1 cellular context compared by ENCODE assay signal in the genomic region with DNA sequence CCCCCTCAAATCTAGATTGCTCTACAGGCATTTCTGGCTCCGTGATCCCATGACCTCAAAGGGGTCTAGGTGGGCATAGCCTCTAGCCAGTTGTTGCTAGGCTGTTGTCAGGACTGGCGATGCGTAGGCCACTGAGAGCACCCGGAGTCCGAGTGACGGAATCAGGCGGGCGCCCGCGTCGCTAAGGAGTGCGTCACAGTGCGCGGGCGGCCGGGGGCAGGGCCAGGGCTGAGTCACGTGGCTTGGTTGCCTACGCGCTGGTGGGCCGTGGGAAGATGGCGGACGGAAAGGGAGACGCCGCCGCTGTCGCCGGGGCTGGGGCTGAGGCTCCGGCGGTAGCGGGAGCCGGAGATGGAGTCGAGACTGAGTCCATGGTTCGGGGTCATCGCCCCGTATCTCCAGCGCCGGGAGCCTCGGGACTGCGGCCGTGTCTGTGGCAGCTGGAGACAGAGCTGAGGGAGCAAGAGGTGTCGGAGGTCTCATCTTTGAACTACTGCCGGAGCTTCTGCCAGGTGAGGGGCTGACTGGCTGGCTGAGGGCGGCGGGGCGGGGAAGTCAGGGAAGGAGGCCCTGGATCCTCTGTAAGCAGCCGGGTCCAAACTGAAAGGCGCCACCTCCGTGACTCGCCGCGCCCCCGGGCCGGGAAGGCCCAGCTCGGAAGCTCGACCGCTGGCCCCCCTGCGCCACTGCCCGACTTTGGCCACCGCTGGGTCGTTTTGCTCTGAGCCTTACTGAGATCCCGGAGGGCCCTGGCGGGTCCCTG.
TF ChIP-seq lines count a peak whose summit lies in the region.

A gene with protein sequence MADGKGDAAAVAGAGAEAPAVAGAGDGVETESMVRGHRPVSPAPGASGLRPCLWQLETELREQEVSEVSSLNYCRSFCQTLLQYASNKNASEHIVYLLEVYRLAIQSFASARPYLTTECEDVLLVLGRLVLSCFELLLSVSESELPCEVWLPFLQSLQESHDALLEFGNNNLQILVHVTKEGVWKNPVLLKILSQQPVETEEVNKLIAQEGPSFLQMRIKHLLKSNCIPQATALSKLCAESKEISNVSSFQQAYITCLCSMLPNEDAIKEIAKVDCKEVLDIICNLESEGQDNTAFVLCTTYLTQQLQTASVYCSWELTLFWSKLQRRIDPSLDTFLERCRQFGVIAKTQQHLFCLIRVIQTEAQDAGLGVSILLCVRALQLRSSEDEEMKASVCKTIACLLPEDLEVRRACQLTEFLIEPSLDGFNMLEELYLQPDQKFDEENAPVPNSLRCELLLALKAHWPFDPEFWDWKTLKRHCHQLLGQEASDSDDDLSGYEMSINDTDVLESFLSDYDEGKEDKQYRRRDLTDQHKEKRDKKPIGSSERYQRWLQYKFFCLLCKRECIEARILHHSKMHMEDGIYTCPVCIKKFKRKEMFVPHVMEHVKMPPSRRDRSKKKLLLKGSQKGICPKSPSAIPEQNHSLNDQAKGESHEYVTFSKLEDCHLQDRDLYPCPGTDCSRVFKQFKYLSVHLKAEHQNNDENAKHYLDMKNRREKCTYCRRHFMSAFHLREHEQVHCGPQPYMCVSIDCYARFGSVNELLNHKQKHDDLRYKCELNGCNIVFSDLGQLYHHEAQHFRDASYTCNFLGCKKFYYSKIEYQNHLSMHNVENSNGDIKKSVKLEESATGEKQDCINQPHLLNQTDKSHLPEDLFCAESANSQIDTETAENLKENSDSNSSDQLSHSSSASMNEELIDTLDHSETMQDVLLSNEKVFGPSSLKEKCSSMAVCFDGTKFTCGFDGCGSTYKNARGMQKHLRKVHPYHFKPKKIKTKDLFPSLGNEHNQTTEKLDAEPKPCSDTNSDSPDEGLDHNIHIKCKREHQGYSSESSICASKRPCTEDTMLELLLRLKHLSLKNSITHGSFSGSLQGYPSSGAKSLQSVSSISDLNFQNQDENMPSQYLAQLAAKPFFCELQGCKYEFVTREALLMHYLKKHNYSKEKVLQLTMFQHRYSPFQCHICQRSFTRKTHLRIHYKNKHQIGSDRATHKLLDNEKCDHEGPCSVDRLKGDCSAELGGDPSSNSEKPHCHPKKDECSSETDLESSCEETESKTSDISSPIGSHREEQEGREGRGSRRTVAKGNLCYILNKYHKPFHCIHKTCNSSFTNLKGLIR (N-terminal part only) (plus strand): TSS at position 263 of the 763 bp plus-strand sequence. CDS start 13 bp downstream, at position 276.

TF ChIP-seq in HepG2, 621 proteins besides CTCF, POLR2A, EP300 and RAD21 (continued from another document and continues in another):
- TF ChIP-seq, protein P1, sequence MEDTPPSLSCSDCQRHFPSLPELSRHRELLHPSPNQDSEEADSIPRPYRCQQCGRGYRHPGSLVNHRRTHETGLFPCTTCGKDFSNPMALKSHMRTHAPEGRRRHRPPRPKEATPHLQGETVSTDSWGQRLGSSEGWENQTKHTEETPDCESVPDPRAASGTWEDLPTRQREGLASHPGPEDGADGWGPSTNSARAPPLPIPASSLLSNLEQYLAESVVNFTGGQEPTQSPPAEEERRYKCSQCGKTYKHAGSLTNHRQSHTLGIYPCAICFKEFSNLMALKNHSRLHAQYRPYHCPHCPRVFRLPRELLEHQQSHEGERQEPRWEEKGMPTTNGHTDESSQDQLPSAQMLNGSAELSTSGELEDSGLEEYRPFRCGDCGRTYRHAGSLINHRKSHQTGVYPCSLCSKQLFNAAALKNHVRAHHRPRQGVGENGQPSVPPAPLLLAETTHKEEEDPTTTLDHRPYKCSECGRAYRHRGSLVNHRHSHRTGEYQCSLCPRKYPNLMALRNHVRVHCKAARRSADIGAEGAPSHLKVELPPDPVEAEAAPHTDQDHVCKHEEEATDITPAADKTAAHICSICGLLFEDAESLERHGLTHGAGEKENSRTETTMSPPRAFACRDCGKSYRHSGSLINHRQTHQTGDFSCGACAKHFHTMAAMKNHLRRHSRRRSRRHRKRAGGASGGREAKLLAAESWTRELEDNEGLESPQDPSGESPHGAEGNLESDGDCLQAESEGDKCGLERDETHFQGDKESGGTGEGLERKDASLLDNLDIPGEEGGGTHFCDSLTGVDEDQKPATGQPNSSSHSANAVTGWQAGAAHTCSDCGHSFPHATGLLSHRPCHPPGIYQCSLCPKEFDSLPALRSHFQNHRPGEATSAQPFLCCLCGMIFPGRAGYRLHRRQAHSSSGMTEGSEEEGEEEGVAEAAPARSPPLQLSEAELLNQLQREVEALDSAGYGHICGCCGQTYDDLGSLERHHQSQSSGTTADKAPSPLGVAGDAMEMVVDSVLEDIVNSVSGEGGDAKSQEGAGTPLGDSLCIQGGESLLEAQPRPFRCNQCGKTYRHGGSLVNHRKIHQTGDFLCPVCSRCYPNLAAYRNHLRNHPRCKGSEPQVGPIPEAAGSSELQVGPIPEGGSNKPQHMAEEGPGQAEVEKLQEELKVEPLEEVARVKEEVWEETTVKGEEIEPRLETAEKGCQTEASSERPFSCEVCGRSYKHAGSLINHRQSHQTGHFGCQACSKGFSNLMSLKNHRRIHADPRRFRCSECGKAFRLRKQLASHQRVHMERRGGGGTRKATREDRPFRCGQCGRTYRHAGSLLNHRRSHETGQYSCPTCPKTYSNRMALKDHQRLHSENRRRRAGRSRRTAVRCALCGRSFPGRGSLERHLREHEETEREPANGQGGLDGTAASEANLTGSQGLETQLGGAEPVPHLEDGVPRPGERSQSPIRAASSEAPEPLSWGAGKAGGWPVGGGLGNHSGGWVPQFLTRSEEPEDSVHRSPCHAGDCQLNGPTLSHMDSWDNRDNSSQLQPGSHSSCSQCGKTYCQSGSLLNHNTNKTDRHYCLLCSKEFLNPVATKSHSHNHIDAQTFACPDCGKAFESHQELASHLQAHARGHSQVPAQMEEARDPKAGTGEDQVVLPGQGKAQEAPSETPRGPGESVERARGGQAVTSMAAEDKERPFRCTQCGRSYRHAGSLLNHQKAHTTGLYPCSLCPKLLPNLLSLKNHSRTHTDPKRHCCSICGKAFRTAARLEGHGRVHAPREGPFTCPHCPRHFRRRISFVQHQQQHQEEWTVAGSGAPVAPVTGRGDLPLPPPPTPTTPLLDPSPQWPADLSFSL (CRISPR knock-in tag; IDR thresholded peaks at IDR 0.05), result no peak
- TF ChIP-seq, protein P2, sequence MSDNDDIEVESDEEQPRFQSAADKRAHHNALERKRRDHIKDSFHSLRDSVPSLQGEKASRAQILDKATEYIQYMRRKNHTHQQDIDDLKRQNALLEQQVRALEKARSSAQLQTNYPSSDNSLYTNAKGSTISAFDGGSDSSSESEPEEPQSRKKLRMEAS (IDR thresholded peaks at IDR 0.05), result peak; percentile 88
- no peak for TF ChIP-seq PCBP1 (IDR thresholded peaks at IDR 0.05; ENCODE audit: borderline replicate concordance, low read depth, low read length)
- no peak for TF ChIP-seq FOXM1 (CRISPR knock-in tag; IDR thresholded peaks at IDR 0.05)
- no peak for TF ChIP-seq DR1 (CRISPR knock-in tag; IDR thresholded peaks at IDR 0.05)
- TF ChIP-seq WIZ (CRISPR knock-in tag; IDR thresholded peaks at IDR 0.05), result no peak
- no peak for TF ChIP-seq RARG (CRISPR knock-in tag; IDR thresholded peaks at IDR 0.05; ENCODE audit: low read depth)
- peak; percentile 60; the same call in 1 of the 2 replicates for TF ChIP-seq CBX5 (CRISPR knock-in tag; IDR thresholded peaks at IDR 0.05; ENCODE audit: borderline replicate concordance)
- no peak for TF ChIP-seq NBN (conservative IDR thresholded peaks at IDR 0.05)
- TF ChIP-seq ZNF570 (CRISPR knock-in tag; IDR thresholded peaks at IDR 0.05; ENCODE audit: borderline replicate concordance), result no peak
- no peak for TF ChIP-seq SMAD9 (CRISPR knock-in tag; IDR thresholded peaks at IDR 0.05)
- TF ChIP-seq, protein P3, sequence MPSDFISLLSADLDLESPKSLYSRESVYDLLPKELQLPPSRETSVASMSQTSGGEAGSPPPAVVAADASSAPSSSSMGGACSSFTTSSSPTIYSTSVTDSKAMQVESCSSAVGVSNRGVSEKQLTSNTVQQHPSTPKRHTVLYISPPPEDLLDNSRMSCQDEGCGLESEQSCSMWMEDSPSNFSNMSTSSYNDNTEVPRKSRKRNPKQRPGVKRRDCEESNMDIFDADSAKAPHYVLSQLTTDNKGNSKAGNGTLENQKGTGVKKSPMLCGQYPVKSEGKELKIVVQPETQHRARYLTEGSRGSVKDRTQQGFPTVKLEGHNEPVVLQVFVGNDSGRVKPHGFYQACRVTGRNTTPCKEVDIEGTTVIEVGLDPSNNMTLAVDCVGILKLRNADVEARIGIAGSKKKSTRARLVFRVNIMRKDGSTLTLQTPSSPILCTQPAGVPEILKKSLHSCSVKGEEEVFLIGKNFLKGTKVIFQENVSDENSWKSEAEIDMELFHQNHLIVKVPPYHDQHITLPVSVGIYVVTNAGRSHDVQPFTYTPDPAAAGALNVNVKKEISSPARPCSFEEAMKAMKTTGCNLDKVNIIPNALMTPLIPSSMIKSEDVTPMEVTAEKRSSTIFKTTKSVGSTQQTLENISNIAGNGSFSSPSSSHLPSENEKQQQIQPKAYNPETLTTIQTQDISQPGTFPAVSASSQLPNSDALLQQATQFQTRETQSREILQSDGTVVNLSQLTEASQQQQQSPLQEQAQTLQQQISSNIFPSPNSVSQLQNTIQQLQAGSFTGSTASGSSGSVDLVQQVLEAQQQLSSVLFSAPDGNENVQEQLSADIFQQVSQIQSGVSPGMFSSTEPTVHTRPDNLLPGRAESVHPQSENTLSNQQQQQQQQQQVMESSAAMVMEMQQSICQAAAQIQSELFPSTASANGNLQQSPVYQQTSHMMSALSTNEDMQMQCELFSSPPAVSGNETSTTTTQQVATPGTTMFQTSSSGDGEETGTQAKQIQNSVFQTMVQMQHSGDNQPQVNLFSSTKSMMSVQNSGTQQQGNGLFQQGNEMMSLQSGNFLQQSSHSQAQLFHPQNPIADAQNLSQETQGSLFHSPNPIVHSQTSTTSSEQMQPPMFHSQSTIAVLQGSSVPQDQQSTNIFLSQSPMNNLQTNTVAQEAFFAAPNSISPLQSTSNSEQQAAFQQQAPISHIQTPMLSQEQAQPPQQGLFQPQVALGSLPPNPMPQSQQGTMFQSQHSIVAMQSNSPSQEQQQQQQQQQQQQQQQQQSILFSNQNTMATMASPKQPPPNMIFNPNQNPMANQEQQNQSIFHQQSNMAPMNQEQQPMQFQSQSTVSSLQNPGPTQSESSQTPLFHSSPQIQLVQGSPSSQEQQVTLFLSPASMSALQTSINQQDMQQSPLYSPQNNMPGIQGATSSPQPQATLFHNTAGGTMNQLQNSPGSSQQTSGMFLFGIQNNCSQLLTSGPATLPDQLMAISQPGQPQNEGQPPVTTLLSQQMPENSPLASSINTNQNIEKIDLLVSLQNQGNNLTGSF (CRISPR knock-in tag; IDR thresholded peaks at IDR 0.05), result no peak
- TF ChIP-seq, protein P4, sequence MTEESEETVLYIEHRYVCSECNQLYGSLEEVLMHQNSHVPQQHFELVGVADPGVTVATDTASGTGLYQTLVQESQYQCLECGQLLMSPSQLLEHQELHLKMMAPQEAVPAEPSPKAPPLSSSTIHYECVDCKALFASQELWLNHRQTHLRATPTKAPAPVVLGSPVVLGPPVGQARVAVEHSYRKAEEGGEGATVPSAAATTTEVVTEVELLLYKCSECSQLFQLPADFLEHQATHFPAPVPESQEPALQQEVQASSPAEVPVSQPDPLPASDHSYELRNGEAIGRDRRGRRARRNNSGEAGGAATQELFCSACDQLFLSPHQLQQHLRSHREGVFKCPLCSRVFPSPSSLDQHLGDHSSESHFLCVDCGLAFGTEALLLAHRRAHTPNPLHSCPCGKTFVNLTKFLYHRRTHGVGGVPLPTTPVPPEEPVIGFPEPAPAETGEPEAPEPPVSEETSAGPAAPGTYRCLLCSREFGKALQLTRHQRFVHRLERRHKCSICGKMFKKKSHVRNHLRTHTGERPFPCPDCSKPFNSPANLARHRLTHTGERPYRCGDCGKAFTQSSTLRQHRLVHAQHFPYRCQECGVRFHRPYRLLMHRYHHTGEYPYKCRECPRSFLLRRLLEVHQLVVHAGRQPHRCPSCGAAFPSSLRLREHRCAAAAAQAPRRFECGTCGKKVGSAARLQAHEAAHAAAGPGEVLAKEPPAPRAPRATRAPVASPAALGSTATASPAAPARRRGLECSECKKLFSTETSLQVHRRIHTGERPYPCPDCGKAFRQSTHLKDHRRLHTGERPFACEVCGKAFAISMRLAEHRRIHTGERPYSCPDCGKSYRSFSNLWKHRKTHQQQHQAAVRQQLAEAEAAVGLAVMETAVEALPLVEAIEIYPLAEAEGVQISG (CRISPR knock-in tag; IDR thresholded peaks at IDR 0.05), result peak; percentile 91
- no peak for TF ChIP-seq IKZF1 (IDR thresholded peaks at IDR 0.05)
- TF ChIP-seq, protein P5, sequence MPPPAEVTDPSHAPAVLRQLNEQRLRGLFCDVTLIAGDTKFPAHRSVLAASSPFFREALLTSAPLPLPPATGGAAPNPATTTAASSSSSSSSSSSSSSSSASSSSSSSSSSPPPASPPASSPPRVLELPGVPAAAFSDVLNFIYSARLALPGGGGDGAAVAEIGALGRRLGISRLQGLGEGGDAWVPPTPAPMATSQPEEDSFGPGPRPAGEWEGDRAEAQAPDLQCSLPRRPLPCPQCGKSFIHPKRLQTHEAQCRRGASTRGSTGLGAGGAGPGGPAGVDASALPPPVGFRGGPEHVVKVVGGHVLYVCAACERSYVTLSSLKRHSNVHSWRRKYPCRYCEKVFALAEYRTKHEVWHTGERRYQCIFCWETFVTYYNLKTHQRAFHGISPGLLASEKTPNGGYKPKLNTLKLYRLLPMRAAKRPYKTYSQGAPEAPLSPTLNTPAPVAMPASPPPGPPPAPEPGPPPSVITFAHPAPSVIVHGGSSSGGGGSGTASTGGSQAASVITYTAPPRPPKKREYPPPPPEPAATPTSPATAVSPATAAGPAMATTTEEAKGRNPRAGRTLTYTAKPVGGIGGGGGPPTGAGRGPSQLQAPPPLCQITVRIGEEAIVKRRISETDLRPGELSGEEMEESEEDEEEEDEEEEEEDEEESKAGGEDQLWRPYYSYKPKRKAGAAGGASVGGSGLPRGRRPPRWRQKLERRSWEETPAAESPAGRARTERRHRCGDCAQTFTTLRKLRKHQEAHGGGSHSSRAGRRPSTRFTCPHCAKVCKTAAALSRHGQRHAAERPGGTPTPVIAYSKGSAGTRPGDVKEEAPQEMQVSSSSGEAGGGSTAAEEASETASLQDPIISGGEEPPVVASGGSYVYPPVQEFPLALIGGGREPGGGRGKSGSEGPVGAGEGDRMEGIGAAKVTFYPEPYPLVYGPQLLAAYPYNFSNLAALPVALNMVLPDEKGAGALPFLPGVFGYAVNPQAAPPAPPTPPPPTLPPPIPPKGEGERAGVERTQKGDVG (CRISPR knock-in tag; IDR thresholded peaks at IDR 0.05; ENCODE audit: borderline replicate concordance), result 0 out of 2 replicates have a peak, but pooled peaks have one; percentile 48
- TF ChIP-seq TAF1 (CRISPR knock-in tag; IDR thresholded peaks at IDR 0.05), result peak; percentile 96
- peak; percentile 85 for TF ChIP-seq MXD4 (CRISPR knock-in tag; IDR thresholded peaks at IDR 0.05)
- no peak for TF ChIP-seq ZNF10 (CRISPR knock-in tag; IDR thresholded peaks at IDR 0.05; ENCODE audit: borderline replicate concordance, low read depth)
- TF ChIP-seq ZNF7 (CRISPR knock-in tag; IDR thresholded peaks at IDR 0.05), result no peak
- TF ChIP-seq ZNF180 (CRISPR knock-in tag; IDR thresholded peaks at IDR 0.05; ENCODE audit: borderline replicate concordance, low read depth), result no peak
